Comparison of ENCODE assay signal across 1 cellular context in genomic region chr17:75270218-75270965, GRCh38.
A peak's percentile ranks its signal among the peaks of the same experiment; 100 is the strongest.
TF ChIP-seq lines count a peak whose summit lies in the region.

No MANE protein-coding gene starts in this region.

TF ChIP-seq in HepG2, 621 proteins besides CTCF, POLR2A, EP300 and RAD21 (continued from another document and continues in another):
- TF ChIP-seq AFF4 (CRISPR knock-in tag; IDR thresholded peaks at IDR 0.05) (no peak), CEBPG (CRISPR knock-in tag; IDR thresholded peaks at IDR 0.05) (peak; percentile 90), ATF4 (CRISPR knock-in tag; IDR thresholded peaks at IDR 0.05) (no peak), HDAC6 (IDR thresholded peaks at IDR 0.05; ENCODE audit: low read depth, low read length) (no peak), GZF1 (CRISPR knock-in tag; IDR thresholded peaks at IDR 0.05) (no peak), ZNF800 (CRISPR knock-in tag; IDR thresholded peaks at IDR 0.05) (0 out of 2 replicates have a peak, but pooled peaks have one; percentile 61), EED (CRISPR knock-in tag; IDR thresholded peaks at IDR 0.05) (peak; percentile 77), KAT7 (CRISPR knock-in tag; IDR thresholded peaks at IDR 0.05; ENCODE audit: borderline replicate concordance) (0 out of 2 replicates have a peak, but pooled peaks have one; percentile 38), ISL2 (CRISPR knock-in tag; IDR thresholded peaks at IDR 0.05) (peak; percentile 30), MYPOP (CRISPR knock-in tag; IDR thresholded peaks at IDR 0.05) (peak; percentile 79), TAF1 (CRISPR knock-in tag; IDR thresholded peaks at IDR 0.05) (peak; percentile 23; the same call in 1 of the 2 replicates), EEA1 (CRISPR knock-in tag; IDR thresholded peaks at IDR 0.05; ENCODE audit: borderline replicate concordance) (peak; percentile 54; the same call in 1 of the 2 replicates), ZNF33B (CRISPR knock-in tag; IDR thresholded peaks at IDR 0.05) (peak; percentile 48; the same call in 1 of the 2 replicates), ZNF574 (CRISPR knock-in tag; IDR thresholded peaks at IDR 0.05) (peak; percentile 82), ZNF160 (CRISPR knock-in tag; IDR thresholded peaks at IDR 0.05) (no peak), MAX (IDR thresholded peaks at IDR 0.05) (peak; percentile 21; the same call in 1 of the 2 replicates), SOX13 (IDR thresholded peaks at IDR 0.05) (no peak), SOX13 (CRISPR knock-in tag; conservative IDR thresholded peaks at IDR 0.05 in 1 of 2, IDR thresholded peaks at IDR 0.05 in 1 of 2) (no peak), ATRX (CRISPR knock-in tag; IDR thresholded peaks at IDR 0.05; ENCODE audit: borderline replicate concordance) (no peak), MTF2 (CRISPR knock-in tag; IDR thresholded peaks at IDR 0.05; ENCODE audit: borderline replicate concordance) (no peak), SMAD3 (CRISPR knock-in tag; IDR thresholded peaks at IDR 0.05) (peak; percentile 63; the same call in 1 of the 2 replicates), NFKBIZ (CRISPR knock-in tag; IDR thresholded peaks at IDR 0.05) (0 out of 2 replicates have a peak, but pooled peaks have one; percentile 18), ZNF816 (CRISPR knock-in tag; IDR thresholded peaks at IDR 0.05; ENCODE audit: borderline replicate concordance) (0 out of 2 replicates have a peak, but pooled peaks have one; percentile 36), MAFK (conservative IDR thresholded peaks at IDR 0.05 in 1 of 2, IDR thresholded peaks at IDR 0.05 in 1 of 2; ENCODE audit: low read length in 2 of 2) (no peak), ZNF121 (CRISPR knock-in tag; IDR thresholded peaks at IDR 0.05) (peak; percentile 50; the same call in 1 of the 2 replicates), ZNF563 (CRISPR knock-in tag; IDR thresholded peaks at IDR 0.05) (no peak; the same call in 1 of the 2 replicates), MEIS1 (CRISPR knock-in tag; IDR thresholded peaks at IDR 0.05; ENCODE audit: borderline replicate concordance) (peak; percentile 36; the same call in 1 of the 2 replicates), THRA (CRISPR knock-in tag; IDR thresholded peaks at IDR 0.05; ENCODE audit: borderline replicate concordance) (0 out of 2 replicates have a peak, but pooled peaks have one; percentile 17), HOMEZ (CRISPR knock-in tag; IDR thresholded peaks at IDR 0.05; ENCODE audit: low read depth) (no peak; the same call in 1 of the 2 replicates), ETV5 (CRISPR knock-in tag; IDR thresholded peaks at IDR 0.05; ENCODE audit: borderline replicate concordance) (peak; percentile 41), POLR2G (IDR thresholded peaks at IDR 0.05; ENCODE audit: low read depth, low read length) (peak; percentile 69), ZNF414 (CRISPR knock-in tag; IDR thresholded peaks at IDR 0.05) (peak; percentile 73; the same call in 1 of the 2 replicates), PHF8 (CRISPR knock-in tag; IDR thresholded peaks at IDR 0.05) (peak; percentile 60; the same call in 1 of the 2 replicates), MED8 (CRISPR knock-in tag; IDR thresholded peaks at IDR 0.05; ENCODE audit: insufficient replicate concordance) (no peak), CSRNP2 (CRISPR knock-in tag; conservative IDR thresholded peaks at IDR 0.05; ENCODE audit: low read depth) (no peak), STAG1 (CRISPR knock-in tag; IDR thresholded peaks at IDR 0.05) (peak; percentile 93), ZNF549 (CRISPR knock-in tag; IDR thresholded peaks at IDR 0.05) (no peak), ZNF430 (CRISPR knock-in tag; IDR thresholded peaks at IDR 0.05) (peak; percentile 93; the same call in 1 of the 2 replicates), TOPORS (CRISPR knock-in tag; IDR thresholded peaks at IDR 0.05) (no peak), IRF1 (CRISPR knock-in tag; IDR thresholded peaks at IDR 0.05; ENCODE audit: low read depth) (no peak), HOXA5 (CRISPR knock-in tag; IDR thresholded peaks at IDR 0.05) (peak; percentile 14; the same call in 1 of the 2 replicates), ZNF713 (CRISPR knock-in tag; IDR thresholded peaks at IDR 0.05) (0 out of 2 replicates have a peak, but pooled peaks have one; percentile 62), CREM (IDR thresholded peaks at IDR 0.05) (no peak), CREM (CRISPR knock-in tag; IDR thresholded peaks at IDR 0.05) (0 out of 2 replicates have a peak, but pooled peaks have one; percentile 9)
